In genomic region chrX:13220916-13221315, GRCh38 we compare ENCODE assay signal across 1 cellular context.
TF ChIP-seq lines count a peak whose summit lies in the region.

No MANE protein-coding gene starts in this region.

TF ChIP-seq in A549, 52 proteins besides CTCF, POLR2A, EP300 and RAD21:
- TF ChIP-seq BHLHE40 (IDR thresholded peaks at IDR 0.05; ENCODE audit: low read depth, low read length) (no peak), ZNF302 (CRISPR knock-in tag; IDR thresholded peaks at IDR 0.05) (no peak), ELK1 (IDR thresholded peaks at IDR 0.05; ENCODE audit: low read depth, low read length) (no peak), KDM5A (IDR thresholded peaks at IDR 0.05) (no peak), CHD2 (IDR thresholded peaks at IDR 0.05; ENCODE audit: low read length, partially characterized antibody) (no peak), HDAC2 (IDR thresholded peaks at IDR 0.05) (no peak), ZC3H11A (IDR thresholded peaks at IDR 0.05) (no peak), HOXA7 (CRISPR knock-in tag; IDR thresholded peaks at IDR 0.05) (no peak), ZSCAN20 (CRISPR knock-in tag; IDR thresholded peaks at IDR 0.05) (no peak), HOXB13 (CRISPR knock-in tag; IDR thresholded peaks at IDR 0.05; ENCODE audit: low read depth) (no peak), ESRRA (IDR thresholded peaks at IDR 0.05; ENCODE audit: borderline replicate concordance, low read length) (no peak), CBX8 (IDR thresholded peaks at IDR 0.05) (no peak), RNF2 (IDR thresholded peaks at IDR 0.05; ENCODE audit: borderline replicate concordance, low read depth) (no peak), HEYL (CRISPR knock-in tag; IDR thresholded peaks at IDR 0.05) (no peak), POLR2AphosphoS2 (conservative IDR thresholded peaks at IDR 0.05; ENCODE audit: low read length) (no peak), HOXB5 (CRISPR knock-in tag; IDR thresholded peaks at IDR 0.05) (no peak), HES2 (IDR thresholded peaks at IDR 0.05) (no peak), CEBPB (IDR thresholded peaks at IDR 0.05) (no peak), JUN (IDR thresholded peaks at IDR 0.05) (no peak)
TF ChIP-seq in A549: peak in this region for 0.
